ENCODE assay signal across 11 cellular contexts in the genomic region with DNA sequence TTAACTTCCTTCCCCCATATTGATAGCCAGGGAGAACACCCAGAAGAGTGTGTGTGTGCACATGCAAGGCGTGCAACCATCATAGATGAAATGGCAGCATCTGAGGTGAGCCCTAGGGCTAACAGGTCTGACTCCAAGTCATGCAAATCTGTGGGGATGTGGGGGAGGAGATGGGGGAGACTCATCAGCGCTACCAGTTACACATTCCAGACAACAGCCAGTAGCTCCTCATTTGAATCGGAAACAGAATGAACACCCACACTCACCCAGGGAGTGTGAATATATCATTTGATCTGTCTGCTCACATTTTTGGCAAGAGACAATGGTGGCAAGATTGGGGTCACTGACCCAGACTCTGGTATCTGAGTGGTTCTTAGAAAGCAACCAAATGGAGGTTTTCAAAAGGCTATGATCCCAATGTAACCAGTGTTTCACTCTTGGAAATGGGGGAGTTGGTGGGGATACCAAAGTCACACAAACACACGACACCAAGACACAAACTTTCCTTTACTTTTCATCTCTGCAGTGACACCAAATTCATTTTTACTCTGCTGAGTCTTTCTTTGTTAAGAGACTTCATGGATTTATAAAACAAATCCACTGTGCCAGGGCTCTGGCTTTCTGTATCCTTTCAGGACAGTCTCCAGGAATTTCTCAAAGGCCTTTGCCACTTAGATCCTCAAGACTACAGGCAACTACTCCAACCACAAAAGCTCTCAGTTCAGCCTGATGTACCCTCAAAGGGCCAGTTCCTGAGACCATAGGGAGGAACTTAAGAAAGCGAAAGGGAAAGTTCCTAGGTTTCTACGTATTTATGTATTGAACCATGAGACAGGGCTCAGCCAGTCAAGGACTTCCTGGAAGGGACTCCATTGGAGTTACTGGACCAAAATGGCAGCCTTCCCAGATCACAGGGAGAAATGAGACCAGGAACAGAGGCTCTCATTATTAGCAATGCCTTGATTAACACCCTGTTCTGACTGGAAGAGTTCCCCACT. TPM values are rescaled to one million over a fixed set of nuclear protein-coding genes. Genes with fewer than 3 reads are reported as not detected.
DNase-seq lines count a peak whose midpoint lies in the region; ATAC-seq, FAIRE-seq and TF ChIP-seq lines count a peak whose summit lies in the region.
"Had no signal": no experiment of that assay in that cellular context is flagged by ENCODE, and none has a peak within 500 bp of the region (broad histone marks: within the 10 kb centered on the region; RNA-seq: fewer than 3 reads in every experiment).

No MANE protein-coding gene starts in this region.

- H3K4me3 ChIP-seq in astrocyte (ENCODE audit: insufficient read depth, low read depth, low read length) (peak overlapping the region; percentile 29), mucosa of descending colon (no peak overlapping the region), tibial nerve (peak overlapping the region in 1 of 4 donors; percentile 0)

- H3K4me1 Mint-ChIP-seq in astrocyte (ENCODE audit: low read depth, unreplicated experiment) (peaks cover 4% of the 10 kb centered on the region), endothelial cell (ENCODE audit: unreplicated experiment) (peaks cover 6% of the 10 kb centered on the region), HFFc6 (ENCODE audit: low read depth) (peaks cover 36% of the 10 kb centered on the region)

- H3K79me2 ChIP-seq in astrocyte (ENCODE audit: insufficient read depth, low read length) = peaks cover 44% of the 10 kb centered on the region
- H3K79me2 ChIP-seq: parathyroid adenoma had no signal

- ATAC-seq in HG03196 (IDR thresholded peaks at IDR 0.05; ENCODE audit: unreplicated experiment) (peak; percentile 56), mucosa of descending colon (peak; percentile 10), GM18505 (IDR thresholded peaks at IDR 0.05; ENCODE audit: unreplicated experiment) (no peak)

- no peaks in the 10 kb centered on the region for H4K20me1 ChIP-seq in astrocyte (ENCODE audit: insufficient read depth, low read length)

- intact Hi-C loops in mucosa of descending colon (cut with DNase I, micrococcal nuclease) = no loop called here

- H3K4me2 ChIP-seq in astrocyte (ENCODE audit: low read length) = peak overlapping the region; percentile 74

- H3K9me3 ChIP-seq in astrocyte (ENCODE audit: insufficient read depth, low read depth, low read length) = no peaks in the 10 kb centered on the region
- no peaks in the 10 kb centered on the region for H3K9me3 ChIP-seq in mucosa of descending colon
- no peaks in the 10 kb centered on the region for H3K9me3 ChIP-seq in tibial nerve

- no peak overlapping the region for H3K4me3 Mint-ChIP-seq in astrocyte (ENCODE audit: unreplicated experiment)
- no peak overlapping the region for H3K4me3 Mint-ChIP-seq in endothelial cell (ENCODE audit: unreplicated experiment)
- no peak overlapping the region for H3K4me3 Mint-ChIP-seq in HFFc6

- peak overlapping the region; percentile 9 for H3K27ac Mint-ChIP-seq in astrocyte (ENCODE audit: unreplicated experiment)
- H3K27ac Mint-ChIP-seq in endothelial cell (ENCODE audit: unreplicated experiment) = no peak overlapping the region
- H3K27ac Mint-ChIP-seq in HFFc6 = no peak overlapping the region

- H3K9me3 Mint-ChIP-seq in astrocyte (ENCODE audit: unreplicated experiment) (peaks cover 3% of the 10 kb centered on the region), endothelial cell (ENCODE audit: unreplicated experiment) (no peaks in the 10 kb centered on the region), HFFc6 (peaks cover under 1% of the 10 kb centered on the region; the same call in 1 of the 2 replicates)

- H3K4me1 ChIP-seq in astrocyte (ENCODE audit: insufficient read depth, low read length) (peaks cover 27% of the 10 kb centered on the region), mucosa of descending colon (ENCODE audit: low read depth) (peaks cover 30% of the 10 kb centered on the region), tibial nerve (peaks cover 0 to 25% (median 13%) of the 10 kb centered on the region in 4 donors)

- H3K9ac ChIP-seq in astrocyte (ENCODE audit: low read length) = peak overlapping the region; percentile 10
- H3K9ac ChIP-seq: parathyroid adenoma had no signal

- H3K27me3 ChIP-seq in astrocyte (ENCODE audit: insufficient read depth, low read length) = peaks cover 4% of the 10 kb centered on the region
- peaks cover 0 to 31% of the 10 kb centered on the region in 2 donors for H3K27me3 ChIP-seq in tibial nerve

- TF ChIP-seq CTCF in GM10248 (IDR thresholded peaks at IDR 0.05; ENCODE audit: control extremely low read depth, extremely low read depth, low read depth, missing control alignments) = no peak
- TF ChIP-seq CTCF in astrocyte (IDR thresholded peaks at IDR 0.05; ENCODE audit: insufficient read depth, low read depth, low read length) = no peak
- TF ChIP-seq CTCF in mucosa of descending colon (IDR thresholded peaks at IDR 0.05) = no peak
- no peak for TF ChIP-seq CTCF in endothelial cell (IDR thresholded peaks at IDR 0.05; ENCODE audit: unreplicated experiment)
- TF ChIP-seq CTCF in tibial nerve (IDR thresholded peaks at IDR 0.05) = no peak
- no peak for TF ChIP-seq CTCF in HFFc6 (IDR thresholded peaks at IDR 0.05)

- H3K36me3 ChIP-seq in astrocyte (ENCODE audit: insufficient read depth, low read length) (no peaks in the 10 kb centered on the region), mucosa of descending colon (ENCODE audit: low read depth) (no peaks in the 10 kb centered on the region), tibial nerve (no peaks in the 10 kb centered on the region)

- peak; percentile 44 for DNase-seq in GM10248 (ENCODE audit: extremely low spot score)
- DNase-seq in astrocyte (ENCODE audit: low read depth) = peak; percentile 71
- no peak for DNase-seq in mucosa of descending colon
- no peak for DNase-seq in endothelial cell (ENCODE audit: low spot score)
- no peak for DNase-seq in tibial nerve (ENCODE audit: low spot score in 2 of 2)
- no peak for DNase-seq in HFFc6
- DNase-seq: activated effector memory CD4-positive, alpha-beta T cell treated with anti-CD3 and anti-CD28 coated beads, Interleukin-2, amount 50 U/mL, for 16 hours had no signal

- TF ChIP-seq EP300 in tibial nerve (IDR thresholded peaks at IDR 0.05) = no peak

- POLR2A ChIA-PET in GM10248 (lab: Yijun Ruan, JAX) = no interaction called here

- peaks cover 48% of the 10 kb centered on the region for H3K27me3 Mint-ChIP-seq in astrocyte (ENCODE audit: low read depth, unreplicated experiment)
- H3K27me3 Mint-ChIP-seq in endothelial cell (ENCODE audit: unreplicated experiment) = peaks cover 10% of the 10 kb centered on the region
- H3K27me3 Mint-ChIP-seq in HFFc6 (ENCODE audit: insufficient read depth) = no peaks in the 10 kb centered on the region

- no peak for TF ChIP-seq POLR2A in GM18505 (IDR thresholded peaks at IDR 0.05; ENCODE audit: borderline replicate concordance, extremely low read depth, insufficient read depth, insufficient read length)
- TF ChIP-seq POLR2A in tibial nerve (IDR thresholded peaks at IDR 0.05) = no peak

- H3K27ac ChIP-seq in astrocyte (ENCODE audit: low read depth, low read length) (no peak overlapping the region), tibial nerve (peak overlapping the region in 1 of 4 donors; percentile 24)
- H3K27ac ChIP-seq: parathyroid adenoma had no signal

- H3K36me3 Mint-ChIP-seq in astrocyte (ENCODE audit: low read depth, unreplicated experiment) (peaks cover 6% of the 10 kb centered on the region), endothelial cell (ENCODE audit: low read depth, unreplicated experiment) (no peaks in the 10 kb centered on the region), HFFc6 (ENCODE audit: low read depth) (peaks cover under 1% of the 10 kb centered on the region; the same call in 1 of the 2 replicates)

- FAIRE-seq in astrocyte (lab: Jason Lieb, UNC) = no peak
- FAIRE-seq: H1 had no signal

- CTCF ChIA-PET in GM10248 (lab: Yijun Ruan, JAX) = interaction anchor here (1.6 kb wide), 1 partner anchor 10 kb away, joined by 3 read pairs; no protein-coding TSS in a partner anchor

- H2AFZ ChIP-seq in astrocyte (ENCODE audit: low read depth, low read length) = peak overlapping the region; percentile 61
- H2AFZ ChIP-seq: parathyroid adenoma had no signal

- WGBS in tibial nerve, 2 donors = 74 to 85% methylated on average over 6 of the region's 6 CpGs

RNA-seq across cellular contexts. Expression of gene CDCP1, which starts 2.2 kb away (rescaled TPM):
- 4.2 and 6.8 TPM in 2 replicates for total RNA-seq in astrocyte
- total RNA-seq in mucosa of descending colon = 100 to 1,000 TPM in 1 of 3 donors, 10 to 100 TPM in 2; 57.6 to 111 (median 87.5) TPM
- total RNA-seq in endothelial cell (ENCODE audit: unreplicated experiment) = 0.26 TPM
- 1 to 10 TPM in 2 of 4 donors, under 1 TPM in 2; 0.20 to 3.0 (median 1.2) TPM for total RNA-seq in tibial nerve
- 1 to 10 TPM in 4 of 6 experiments, under 1 TPM in 2; 0.78 to 2.1 (median 1.7) TPM for total RNA-seq in HFFc6 (2021; fragmentation: NEBNext Ultra II Directional; extraction: Animal tissue kit (Norgen Biotek cat#: 25700))

Comparison
In these comparisons a context has a peak if more than half of its experiments do, and no peak if none do; other contexts are left out.
1. DNase-seq: peak in GM10248 (single experiment) and astrocyte (single experiment); none in mucosa of descending colon (0 of 3), endothelial cell (single experiment), tibial nerve (0 of 2) and HFFc6 (single experiment).